In the genomic region with DNA sequence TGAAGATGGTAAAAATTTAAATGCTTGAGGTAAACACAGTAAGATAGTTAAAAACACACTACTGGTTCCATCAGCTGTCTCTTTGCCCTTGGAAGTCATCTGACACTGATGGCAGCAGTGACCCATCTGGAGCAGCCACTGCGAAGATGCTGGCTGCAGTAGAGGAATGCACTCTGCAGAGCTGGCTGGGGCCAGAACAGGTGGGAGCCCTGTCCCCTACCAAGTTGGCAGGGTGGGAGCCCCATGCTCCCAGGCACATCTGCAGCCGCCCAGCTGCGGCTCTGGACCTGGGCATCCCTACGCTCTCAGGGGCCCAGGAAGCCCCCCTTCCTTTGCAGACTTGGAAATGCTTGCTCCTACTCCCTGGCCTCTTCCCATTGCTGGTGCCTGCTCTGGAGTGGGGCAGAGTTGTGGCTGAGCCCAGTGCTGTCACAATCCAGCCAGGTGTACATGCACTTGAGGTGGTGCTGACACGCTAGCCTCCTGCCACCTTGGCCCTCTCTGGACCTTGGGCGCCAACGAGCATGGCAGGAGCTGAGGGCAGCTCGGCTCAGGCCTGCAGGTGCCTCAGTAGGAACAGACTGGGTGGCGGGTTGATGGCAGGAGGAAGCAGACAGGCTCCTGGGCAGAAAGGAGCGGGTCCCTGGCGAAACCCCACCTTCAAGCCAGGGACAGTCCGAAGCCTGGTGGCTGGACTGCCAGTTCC, we compare ENCODE assay signal across 15 cellular contexts.
A peak's percentile ranks its signal among the peaks of the same experiment; 100 is the strongest.
DNase-seq lines count a peak whose midpoint lies in the region; ATAC-seq and TF ChIP-seq lines count a peak whose summit lies in the region.
"Had no signal": no experiment of that assay in that cellular context is flagged by ENCODE, and none has a peak within 500 bp of the region (broad histone marks: within the 10 kb centered on the region; RNA-seq: fewer than 3 reads in every experiment).

No MANE protein-coding gene starts in this region.

- in situ Hi-C loops in gastrocnemius medialis (cut with MboI; ENCODE audit: low sequenced_read_pairs in 4 of 4) = loop anchor here in 3 of 4 donors (25.0 kb wide), 1 partner anchor 163 kb away; no protein-coding TSS in a partner anchor

- DNase-seq in Right ventricle myocardium superior = peak; percentile 22
- no peak for DNase-seq in heart left ventricle
- DNase-seq in gastrocnemius medialis = peak in 1 of 2 donors; percentile 67
- DNase-seq in middle frontal gyrus (ENCODE audit: extremely low spot score, low spot score) = no peak
- DNase-seq in kidney tubule cell (ENCODE audit: low spot score) = no peak
- DNase-seq: CD8-positive, alpha-beta T cell; COR-L47; DMS79 treated with DMSO at 0.1 percent for 48 hours; EL; H7 had no signal

- no peaks in the 10 kb centered on the region for H3K9me3 ChIP-seq in heart left ventricle
- H3K9me3 ChIP-seq in gastrocnemius medialis = no peaks in the 10 kb centered on the region

- no peaks in the 10 kb centered on the region for H3K36me3 Mint-ChIP-seq in nephron (ENCODE audit: low read depth)
- H3K36me3 Mint-ChIP-seq: CD8-positive, alpha-beta T cell had no signal

- H3K4me3 Mint-ChIP-seq in nephron = no peak overlapping the region
- H3K4me3 Mint-ChIP-seq: CD14-positive monocyte; CD8-positive, alpha-beta T cell; GM23338 had no signal

- H3K4me1 ChIP-seq in heart left ventricle (peaks cover 0 to 24% (median 17%) of the 10 kb centered on the region in 12 donors), gastrocnemius medialis (peaks cover 44 to 48% of the 10 kb centered on the region in 2 donors)

- H3K4me3 ChIP-seq in heart left ventricle (no peak overlapping the region), gastrocnemius medialis (no peak overlapping the region)
- H3K4me3 ChIP-seq: GM23338 had no signal

- H3K9me3 Mint-ChIP-seq in nephron = no peaks in the 10 kb centered on the region
- H3K9me3 Mint-ChIP-seq: CD14-positive monocyte; CD8-positive, alpha-beta T cell; GM23338 had no signal

- no peak overlapping the region for H3K27ac ChIP-seq in heart left ventricle
- H3K27ac ChIP-seq in gastrocnemius medialis = peak overlapping the region; percentile 86 to 92 (median 90)
- H3K27ac ChIP-seq: 22Rv1 had no signal

- H3K4me1 Mint-ChIP-seq in nephron = peaks cover 34% of the 10 kb centered on the region
- H3K4me1 Mint-ChIP-seq: GM23338 had no signal

- ATAC-seq in Right ventricle myocardium superior (ENCODE audit: poor library complexity) = no peak
- ATAC-seq in heart left ventricle = no peak
- ATAC-seq in gastrocnemius medialis = peak; percentile 45 to 67
- no peak for ATAC-seq in HG03095 (IDR thresholded peaks at IDR 0.05; ENCODE audit: unreplicated experiment)
- ATAC-seq: CD8-positive, alpha-beta T cell; GM23338 had no signal

- peak overlapping the region in 2 of 3 experiments; percentile 48 to 59 for H3K27ac Mint-ChIP-seq in nephron
- H3K27ac Mint-ChIP-seq: CD14-positive monocyte; CD8-positive, alpha-beta T cell; GM23338 had no signal

- H3K27me3 Mint-ChIP-seq in nephron (ENCODE audit: low read depth) = no peaks in the 10 kb centered on the region

- 92 to 98% (median 96%) methylated on average over 9 to 12 of the region's 12 CpGs for WGBS in heart left ventricle, 4 donors

- TF ChIP-seq CTCF in heart left ventricle (IDR thresholded peaks at IDR 0.05) = no peak
- no peak for TF ChIP-seq CTCF in nephron (IDR thresholded peaks at IDR 0.05; ENCODE audit: unreplicated experiment in 3 of 3)
- no peak for TF ChIP-seq CTCF in gastrocnemius medialis (IDR thresholded peaks at IDR 0.05 in 4 of 5, conservative IDR thresholded peaks at IDR 0.05 in 1 of 5)

- H3K27me3 ChIP-seq in heart left ventricle = no peaks in the 10 kb centered on the region
- H3K27me3 ChIP-seq in gastrocnemius medialis = no peaks in the 10 kb centered on the region

- TF ChIP-seq POLR2A in heart left ventricle (IDR thresholded peaks at IDR 0.05) = no peak
- no peak for TF ChIP-seq POLR2A in gastrocnemius medialis (IDR thresholded peaks at IDR 0.05)

- H3K36me3 ChIP-seq in heart left ventricle (no peaks in the 10 kb centered on the region), gastrocnemius medialis (no peaks in the 10 kb centered on the region)

- intact Hi-C loops in Right ventricle myocardium superior (cut with DNase I) (no loop called here), heart left ventricle (cut with DNase I) (loop anchor here in 1 of 10 donors (10.0 kb wide), 1 partner anchor 61 kb away; no protein-coding TSS in a partner anchor), gastrocnemius medialis (cut with DNase I; ENCODE audit: low total_unique reads) (loop anchor here (5.0 to 10.0 kb wide), 5 partner anchors 73 to 742 kb away; partner anchors contain the start of genes CYP2J2, FGGY and JUN)

Comparison
In these comparisons a context has a peak if more than half of its experiments do, and no peak if none do; other contexts are left out.
1. ATAC-seq: peak in gastrocnemius medialis (2 of 2); none in Right ventricle myocardium superior (single experiment), heart left ventricle (0 of 4) and HG03095 (single experiment).
2. H3K27ac ChIP-seq: peak in gastrocnemius medialis (4 of 4); none in heart left ventricle (0 of 12).